ENCODE assay signal across 15 cellular contexts in genomic region chr1:31757989-31758388, GRCh38. TPM values are rescaled to one million over a fixed set of nuclear protein-coding genes. Genes with fewer than 3 reads are reported as not detected.
"Had no signal": no experiment of that assay in that cellular context is flagged by ENCODE, and none has a peak within 500 bp of the region (broad histone marks: within the 10 kb centered on the region; RNA-seq: fewer than 3 reads in every experiment).

No MANE protein-coding gene starts in this region.

- DNase-seq: colonic mucosa; dermis blood vessel endothelial cell; esophagus squamous epithelium; left colon; left ventricle myocardium superior; mesenchymal stem cell; midbrain; stimulated activated naive CD4-positive, alpha-beta T cell treated with Interleukin-2 at 50 U/mL for 16 hours had no signal

- H2AFZ ChIP-seq: hepatocyte had no signal

- ATAC-seq: left ventricle myocardium superior; natural killer cell treated with Interleukin-12 subunit alpha and Interleukin-12 subunit beta and Interleukin-15 and Interleukin-18, amount 100 ng/mL, for 72 hours; sciatic nerve had no signal

- H3K4me2 ChIP-seq: hepatocyte had no signal

- H3K27ac ChIP-seq: colonic mucosa, esophagus squamous epithelium, hepatocyte, neutrophil had no signal

- H3K4me3 ChIP-seq: colonic mucosa, esophagus squamous epithelium, hepatocyte, lung had no signal

- FAIRE-seq: urothelium cell line had no signal

- H3K36me3 ChIP-seq: colonic mucosa, esophagus squamous epithelium, neutrophil had no signal

- H3K9me3 ChIP-seq: colonic mucosa, esophagus squamous epithelium, neutrophil had no signal

RNA-seq across cellular contexts. Expression of gene SPOCD1, which starts 57.8 kb away (rescaled TPM):
- total RNA-seq: left ventricle myocardium superior; natural killer cell treated with Interleukin-12 subunit alpha and Interleukin-12 subunit beta and Interleukin-15 and Interleukin-18, amount 100 ng/mL, for 72 hours; skeletal muscle tissue had no signal
